1 cellular context compared by ENCODE assay signal in the genomic region with DNA sequence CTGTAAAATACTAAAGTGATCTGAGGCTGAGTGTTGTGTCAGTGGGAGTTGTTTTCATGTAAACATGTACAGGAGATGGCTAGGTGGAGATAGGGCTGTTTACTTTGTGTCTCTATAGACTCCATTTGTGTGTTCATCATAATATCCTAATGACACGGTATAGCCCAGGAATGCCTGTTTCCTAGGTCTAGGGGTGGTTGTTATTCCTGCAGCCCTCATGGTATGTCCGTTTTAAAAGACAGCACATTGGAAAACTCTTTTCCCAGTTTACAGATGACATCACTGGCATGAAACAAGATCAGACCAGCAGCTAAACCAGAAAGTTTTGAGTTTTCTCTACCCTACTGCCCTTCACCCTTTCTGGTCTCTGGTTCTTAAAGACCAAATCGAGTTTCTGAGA.
TF ChIP-seq lines count a peak whose summit lies in the region.

No MANE protein-coding gene starts in this region.

TF ChIP-seq in HCT116, 20 proteins besides CTCF, POLR2A, EP300 and RAD21:
- TF ChIP-seq, protein P1, sequence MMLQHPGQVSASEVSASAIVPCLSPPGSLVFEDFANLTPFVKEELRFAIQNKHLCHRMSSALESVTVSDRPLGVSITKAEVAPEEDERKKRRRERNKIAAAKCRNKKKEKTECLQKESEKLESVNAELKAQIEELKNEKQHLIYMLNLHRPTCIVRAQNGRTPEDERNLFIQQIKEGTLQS (IDR thresholded peaks at IDR 0.05): no peak
- no peak for TF ChIP-seq ZFX (IDR thresholded peaks at IDR 0.05)
- no peak for TF ChIP-seq ZNF274 (IDR thresholded peaks at IDR 0.05; ENCODE audit: low read depth, low read length)
- TF ChIP-seq ZBTB33 (IDR thresholded peaks at IDR 0.05; ENCODE audit: extremely low read depth, insufficient replicate concordance, low read length): no peak
TF ChIP-seq in HCT116: peak in this region for 0.
